ENCODE assay signal across 23 cellular contexts in the genomic region with DNA sequence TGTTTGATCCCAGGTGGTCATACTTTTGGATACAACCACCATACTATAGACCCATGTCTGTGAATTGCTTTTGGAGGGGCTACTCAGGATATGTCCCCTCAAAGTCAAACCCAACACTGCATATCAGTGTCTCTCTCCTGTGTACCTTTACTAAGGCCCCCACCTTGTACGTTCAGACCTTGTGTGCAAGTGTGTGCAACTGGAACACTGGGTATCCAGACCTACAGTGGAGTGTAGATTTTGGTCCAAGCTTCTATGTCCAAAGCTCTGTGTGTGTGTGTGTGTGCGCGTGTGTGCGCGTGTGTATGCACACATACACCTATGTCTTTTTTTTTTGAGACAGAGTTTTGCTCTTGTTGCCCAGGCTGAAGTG. TPM values are rescaled to one million over a fixed set of nuclear protein-coding genes. Genes with fewer than 3 reads are reported as not detected.
DNase-seq lines count a peak whose midpoint lies in the region; ATAC-seq, FAIRE-seq and TF ChIP-seq lines count a peak whose summit lies in the region.
"Had no signal": no experiment of that assay in that cellular context is flagged by ENCODE, and none has a peak within 500 bp of the region (broad histone marks: within the 10 kb centered on the region; RNA-seq: fewer than 3 reads in every experiment).

No MANE protein-coding gene starts in this region.

- H3K4me1 ChIP-seq in prostate gland (replicated peaks) (peaks cover 23% of the 10 kb centered on the region), esophagus squamous epithelium (peaks cover 0 to 2% (median 0%) of the 10 kb centered on the region in 3 donors)

- H3K9me3 Mint-ChIP-seq in activated B cell treated with CpG ODN at 0.5 μM for 24 hours = peaks cover 4% of the 10 kb centered on the region

- peak overlapping the region; percentile 62 for H3K27ac Mint-ChIP-seq in activated B cell treated with CpG ODN at 0.5 μM for 24 hours
- H3K27ac Mint-ChIP-seq: CD8-positive, alpha-beta T cell; H9 had no signal

- POLR2A ChIA-PET in activated B cell treated with CpG ODN at 0.5 μM for 24 hours (lab: Charles Lee) = no interaction called here

- no peak for ATAC-seq in activated B cell treated with CpG ODN at 0.5 μM for 24 hours (ENCODE audit: low read depth)
- ATAC-seq: CD8-positive, alpha-beta T cell had no signal

- H3K27ac ChIP-seq in 22Rv1 (peak overlapping the region; percentile 99), prostate gland (peak overlapping the region; percentile 79 to 99), esophagus squamous epithelium (no peak overlapping the region)

- peaks cover 2% of the 10 kb centered on the region for H3K27me3 Mint-ChIP-seq in activated B cell treated with CpG ODN at 0.5 μM for 24 hours

- peaks cover 47% of the 10 kb centered on the region for H3K4me1 Mint-ChIP-seq in activated B cell treated with CpG ODN at 0.5 μM for 24 hours
- H3K4me1 Mint-ChIP-seq: H9 had no signal

- CTCF ChIA-PET in activated B cell treated with CpG ODN at 0.5 μM for 24 hours (lab: Charles Lee) = interaction anchor here (1.6 kb wide), 1 partner anchor 31 kb away, joined by 6 read pairs; no protein-coding TSS in a partner anchor

- no peak for TF ChIP-seq POLR2A in GM12892 (IDR thresholded peaks at IDR 0.05; ENCODE audit: low read depth, low read length)
- TF ChIP-seq POLR2A in prostate gland (IDR thresholded peaks at IDR 0.05) = no peak
- TF ChIP-seq POLR2A in esophagus squamous epithelium (IDR thresholded peaks at IDR 0.05) = no peak

- H3K36me3 Mint-ChIP-seq in activated B cell treated with CpG ODN at 0.5 μM for 24 hours (ENCODE audit: low read depth) = no peaks in the 10 kb centered on the region
- H3K36me3 Mint-ChIP-seq: CD8-positive, alpha-beta T cell had no signal

- H3K4me3 ChIP-seq in prostate gland (no peak overlapping the region), esophagus squamous epithelium (no peak overlapping the region)

- DNase-seq in GM12892 (ENCODE audit: insufficient read length) = no peak
- DNase-seq in activated B cell treated with CpG ODN at 0.5 μM for 24 hours = no peak
- no peak for DNase-seq in prostate gland (ENCODE audit: low spot score)
- DNase-seq in NCI-H2081 treated with DMSO at 0.1 percent for 48 hours (lab: John Stamatoyannopoulos, UW) = no peak
- no peak for DNase-seq in esophagus squamous epithelium (lab: John Stamatoyannopoulos, UW)
- no peak for DNase-seq in NCI-H1092 treated with DMSO at 0.1 percent for 48 hours (lab: John Stamatoyannopoulos, UW)
- no peak for DNase-seq in stimulated activated CD4-positive, alpha-beta T cell treated with anti-CD3 and anti-CD28 coated beads, Interleukin-2, amount 100 ng/mL, for 24 hours
- DNase-seq: 8988T; AML-193; C1 segment of cervical spinal cord; CD8-positive, alpha-beta T cell; COR-L47; DMS153; DMS79 treated with DMSO at 0.1 percent for 48 hours; GOT3; H9; KBM-7 had no signal

- no peaks in the 10 kb centered on the region for H3K27me3 ChIP-seq in prostate gland (replicated peaks; ENCODE audit: insufficient read depth)
- peaks cover 0 to 67% (median 0%) of the 10 kb centered on the region in 4 donors for H3K27me3 ChIP-seq in esophagus squamous epithelium

- intact Hi-C loops in activated B cell treated with CpG ODN at 0.5 μM for 24 hours (cut with micrococcal nuclease) = loop anchor here (1.0 kb wide), 1 partner anchor 74 kb away; no protein-coding TSS in a partner anchor
- intact Hi-C loops in prostate gland (cut with DNase I) = no loop called here
- intact Hi-C loops in esophagus squamous epithelium (cut with DNase I) = no loop called here

- H3K9me3 ChIP-seq in prostate gland (no peaks in the 10 kb centered on the region), esophagus squamous epithelium (no peaks in the 10 kb centered on the region)

- no peak overlapping the region for H3K4me3 Mint-ChIP-seq in activated B cell treated with CpG ODN at 0.5 μM for 24 hours
- H3K4me3 Mint-ChIP-seq: CD8-positive, alpha-beta T cell; H9 had no signal

- FAIRE-seq in GM12892 (lab: Jason Lieb, UNC) = peak; percentile 79
- FAIRE-seq: D721Med, G401.6, GM18507 had no signal

- no peaks in the 10 kb centered on the region for H3K36me3 ChIP-seq in prostate gland
- no peaks in the 10 kb centered on the region for H3K36me3 ChIP-seq in esophagus squamous epithelium

- 91% methylated on average over 5 of the region's 5 CpGs for WGBS in prostate gland
- WGBS in esophagus squamous epithelium, 2 donors = 70 to 91% methylated on average over 5 of the region's 5 CpGs

- TF ChIP-seq CTCF in 22Rv1 (IDR thresholded peaks at IDR 0.05) = no peak
- no peak for TF ChIP-seq CTCF in activated B cell treated with CpG ODN at 0.5 μM for 24 hours (IDR thresholded peaks at IDR 0.05)
- TF ChIP-seq CTCF in prostate gland (IDR thresholded peaks at IDR 0.05) = no peak
- TF ChIP-seq CTCF in esophagus squamous epithelium (IDR thresholded peaks at IDR 0.05) = no peak

RNA-seq across cellular contexts. Expression of a gene that starts 18.0 kb away (rescaled TPM):
- polyA plus RNA-seq in GM12892 (2012; ENCODE audit: missing spikeins) = 2.0 TPM
- 0.69 and 1.8 TPM in 2 replicates for total RNA-seq in activated B cell treated with CpG ODN at 0.5 μM for 24 hours
- total RNA-seq in prostate gland = over 10,000 TPM in 1 of 2 donors, 1,000 to 10,000 TPM in 1; 3,344 to 10,024 TPM
- not detected for total RNA-seq in esophagus squamous epithelium
- total RNA-seq: CD8-positive, alpha-beta T cell; H9; HT-29; IMR-90 had no signal
- polyA plus RNA-seq: IMR-90 had no signal

RNA-seq across cellular contexts. Expression of a gene that starts 20.0 kb away (rescaled TPM):
- polyA plus RNA-seq in GM12892 (2012; ENCODE audit: missing spikeins) = 0.55 TPM
- total RNA-seq in activated B cell treated with CpG ODN at 0.5 μM for 24 hours (0.32 and 0.75 TPM in 2 replicates), prostate gland (100 to 1,000 TPM; 188 to 330 TPM), esophagus squamous epithelium (not detected)
- total RNA-seq: CD8-positive, alpha-beta T cell; IMR-90 had no signal
- polyA plus RNA-seq: IMR-90 had no signal

RNA-seq across cellular contexts. Expression of a gene that starts 36.5 kb away (rescaled TPM):
- polyA plus RNA-seq in GM12892 (2012; ENCODE audit: missing spikeins) = 0.21 TPM
- total RNA-seq in activated B cell treated with CpG ODN at 0.5 μM for 24 hours = not detected in 2 replicates
- total RNA-seq in prostate gland = over 10,000 TPM in 1 of 2 donors, 1,000 to 10,000 TPM in 1; 7,620 to 35,247 TPM
- not detected for total RNA-seq in esophagus squamous epithelium
- total RNA-seq: CD8-positive, alpha-beta T cell; H9; HT-29; IMR-90 had no signal
- polyA plus RNA-seq: IMR-90 had no signal

RNA-seq across cellular contexts. Expression of a gene that starts 57.9 kb away (rescaled TPM):
- not detected for polyA plus RNA-seq in GM12892 (2012; ENCODE audit: missing spikeins)
- total RNA-seq in activated B cell treated with CpG ODN at 0.5 μM for 24 hours (not detected in 2 replicates), prostate gland (1 to 10 TPM; 4.0 to 8.5 TPM), esophagus squamous epithelium (not detected)
- total RNA-seq: CD8-positive, alpha-beta T cell; H9; HT-29; IMR-90 had no signal
- polyA plus RNA-seq: IMR-90 had no signal

Comparison
In these comparisons a context has a peak if more than half of its experiments do, and no peak if none do; other contexts are left out.
1. H3K27ac ChIP-seq: peak in 22Rv1 (single experiment) and prostate gland (2 of 2); none in esophagus squamous epithelium (0 of 4).
2. RNA of a gene that starts 18.0 kb away (total RNA-seq): 3,344 to 10,024 TPM in prostate gland; 0.69 to 1.8 TPM in activated B cell treated with CpG ODN at 0.5 μM for 24 hours and not detected in esophagus squamous epithelium; every median in the first group is over 1,000 times any median in the second.
3. RNA of a gene that starts 20.0 kb away (total RNA-seq): 188 to 330 TPM in prostate gland; 0.32 to 0.75 TPM in activated B cell treated with CpG ODN at 0.5 μM for 24 hours and not detected in esophagus squamous epithelium; every median in the first group is over 100 times any median in the second.
4. RNA of a gene that starts 36.5 kb away (total RNA-seq): 7,620 to 35,247 TPM in prostate gland; not detected in activated B cell treated with CpG ODN at 0.5 μM for 24 hours and not detected in esophagus squamous epithelium; every median in the first group is over 1,000 times any median in the second.